ENCODE assay signal across 13 cellular contexts in genomic region chr6:157203312-157203744, GRCh38.
DNase-seq lines count a peak whose midpoint lies in the region; ATAC-seq, FAIRE-seq and TF ChIP-seq lines count a peak whose summit lies in the region.
"Had no signal": no experiment of that assay in that cellular context is flagged by ENCODE, and none has a peak within 500 bp of the region (broad histone marks: within the 10 kb centered on the region; RNA-seq: fewer than 3 reads in every experiment).

No MANE protein-coding gene starts in this region.

- no peaks in the 10 kb centered on the region for H3K9me2 ChIP-seq in MM.1S (replicated peaks; ENCODE audit: insufficient read depth, low read length)

- WGBS in K562 (ENCODE audit: insufficient coverage, low coverage, missing lambda C conversion rate) = 87% methylated on average over 11 of the region's 11 CpGs

- no peak for TF ChIP-seq EP300 in K562 (IDR thresholded peaks at IDR 0.05; ENCODE audit: low read length)

- H3K4me1 ChIP-seq in K562 (replicated peaks in 1 of 2; ENCODE audit: control insufficient read depth in 2 of 2, insufficient read depth in 2 of 2, low read length in 2 of 2) (peaks cover 6 to 10% of the 10 kb centered on the region in 2 experiments; a peak in 4 of 5 replicates), MM.1S (ENCODE audit: low read length) (no peaks in the 10 kb centered on the region), ascending aorta (peaks cover 3 to 9% of the 10 kb centered on the region in 2 donors)

- H2AFZ ChIP-seq in K562 (ENCODE audit: low read depth, low read length) = no peak overlapping the region
- no peak overlapping the region for H2AFZ ChIP-seq in MM.1S (ENCODE audit: low read length)
- H2AFZ ChIP-seq: hepatocyte had no signal

- H3K27ac Mint-ChIP-seq in osteocyte (ENCODE audit: unreplicated experiment) = no peak overlapping the region
- H3K27ac Mint-ChIP-seq: T-helper 2 cell treated with Interferon-gamma antibody and Interleukin-4, amounts not matched to agents 5 μg/mL and 100 μg/mL, for 36 hours had no signal

- H3K79me2 ChIP-seq in K562 (ENCODE audit: control insufficient read depth, insufficient read depth, low read length) = no peaks in the 10 kb centered on the region
- H3K79me2 ChIP-seq in MM.1S (ENCODE audit: low read length) = no peaks in the 10 kb centered on the region
- H3K79me2 ChIP-seq: hepatocyte had no signal

- no peaks in the 10 kb centered on the region for H3K9me1 ChIP-seq in K562 (ENCODE audit: control insufficient read depth, insufficient read depth, low read length)

- no TSS peak for BruUV-seq in K562 (replicated peaks; lab: Mats Ljungman, UMichigan)

- no peak for TF ChIP-seq POLR2A in K562 (conservative IDR thresholded peaks at IDR 0.05)

- DNase-seq in K562 (ENCODE audit: extremely low read depth in 1 of 4, low spot score in 3 of 4) (peak in 1 of 4 experiments; percentile 36), osteocyte (ENCODE audit: extremely low spot score, unreplicated experiment) (no peak), AML-193 (lab: John Stamatoyannopoulos, UW) (no peak), MM.1S (no peak), ascending aorta (ENCODE audit: low spot score in 2 of 2) (no peak)
- DNase-seq: naive thymus-derived CD8-positive, alpha-beta T cell; NCI-H1694 treated with DMSO at 0.1 percent for 48 hours; stimulated activated CD4-positive, alpha-beta T cell treated with anti-CD3 and anti-CD28 coated beads, Interleukin-4, amount 100 ng/mL, for 1 hour had no signal

- CTCF ChIA-PET in K562 (lab: Yijun Ruan, JAX; ENCODE audit: low intra/inter-chr PET ratio) = no interaction called here

- no peaks in the 10 kb centered on the region for H3K9me3 ChIP-seq in K562 (replicated peaks; ENCODE audit: control insufficient read depth, insufficient read depth, low read depth, low read length)
- H3K9me3 ChIP-seq in MM.1S (replicated peaks; ENCODE audit: insufficient read depth, low read length) = no peaks in the 10 kb centered on the region
- no peaks in the 10 kb centered on the region for H3K9me3 ChIP-seq in ascending aorta

- H3K27ac ChIP-seq in K562 (ENCODE audit: extremely low read depth, low read depth, low read length) (no peak overlapping the region), MM.1S (ENCODE audit: low read length) (no peak overlapping the region), ascending aorta (no peak overlapping the region)
- H3K27ac ChIP-seq: hepatocyte had no signal

- H3K27me3 ChIP-seq in K562 (ENCODE audit: control insufficient read depth in 2 of 2, insufficient read depth in 2 of 2, low read length in 2 of 2) (no peaks in the 10 kb centered on the region), MM.1S (replicated peaks; ENCODE audit: insufficient read depth, low read length) (no peaks in the 10 kb centered on the region), ascending aorta (no peaks in the 10 kb centered on the region)
- H3K27me3 ChIP-seq: hepatocyte had no signal

- no peaks in the 10 kb centered on the region for H3K9me3 Mint-ChIP-seq in osteocyte (ENCODE audit: unreplicated experiment)
- H3K9me3 Mint-ChIP-seq: naive thymus-derived CD8-positive, alpha-beta T cell; T-helper 2 cell treated with Interferon-gamma antibody and Interleukin-4, amounts not matched to agents 5 μg/mL and 100 μg/mL, for 36 hours had no signal

- TF ChIP-seq RAD21 in K562 (CRISPR knock-in tag; conservative IDR thresholded peaks at IDR 0.05 in 1 of 2, IDR thresholded peaks at IDR 0.05 in 1 of 2) = no peak

- H3K4me1 Mint-ChIP-seq in osteocyte (ENCODE audit: unreplicated experiment) = peaks cover 8% of the 10 kb centered on the region
- H3K4me1 Mint-ChIP-seq: naive thymus-derived CD8-positive, alpha-beta T cell had no signal

- in situ Hi-C loops in K562 (cut with MboI) = no loop called here

- H3K4me3 Mint-ChIP-seq in osteocyte (ENCODE audit: unreplicated experiment) = no peak overlapping the region
- H3K4me3 Mint-ChIP-seq: naive thymus-derived CD8-positive, alpha-beta T cell; T-helper 2 cell treated with Interferon-gamma antibody and Interleukin-4, amounts not matched to agents 5 μg/mL and 100 μg/mL, for 36 hours had no signal

- peak; percentile 95 for ATAC-seq in GM18858 (IDR thresholded peaks at IDR 0.05; ENCODE audit: unreplicated experiment)
- ATAC-seq in GM21526 (IDR thresholded peaks at IDR 0.05; ENCODE audit: low FRiP score, unreplicated experiment) = peak; percentile 95
- peak; percentile 96 for ATAC-seq in HG03280 (IDR thresholded peaks at IDR 0.05; ENCODE audit: unreplicated experiment)
- ATAC-seq in K562 = no peak
- ATAC-seq: naive thymus-derived CD8-positive, alpha-beta T cell had no signal

- TF ChIP-seq CTCF in K562 (IDR thresholded peaks at IDR 0.05 in 2 of 3, conservative IDR thresholded peaks at IDR 0.05 in 1 of 3; ENCODE audit: insufficient read depth in 2 of 3, low read depth in 1 of 3, low read length in 3 of 3) (no peak), osteocyte (IDR thresholded peaks at IDR 0.05) (no peak), MM.1S (IDR thresholded peaks at IDR 0.05; ENCODE audit: low read length) (no peak), ascending aorta (IDR thresholded peaks at IDR 0.05) (no peak)

- POLR2A ChIA-PET in K562 (lab: Yijun Ruan, JAX) = no interaction called here

- H3K9ac ChIP-seq in K562 (ENCODE audit: insufficient read depth in 1 of 2, low read depth in 2 of 2, low read length in 2 of 2) = no peak overlapping the region
- no peak overlapping the region for H3K9ac ChIP-seq in MM.1S (ENCODE audit: low read length)

- FAIRE-seq in K562 (lab: Jason Lieb, UNC) = no peak

- H3K4me3 ChIP-seq in K562 (no peak overlapping the region), MM.1S (ENCODE audit: low read length) (no peak overlapping the region), ascending aorta (no peak overlapping the region)
- H3K4me3 ChIP-seq: hepatocyte had no signal

- intact Hi-C loops in K562 (cut with micrococcal nuclease) = no loop called here
- intact Hi-C loops in ascending aorta (cut with DNase I) = no loop called here

- H3K36me3 Mint-ChIP-seq in osteocyte (ENCODE audit: unreplicated experiment) = peaks cover 51% of the 10 kb centered on the region

- H4K20me1 ChIP-seq in K562 (replicated peaks; ENCODE audit: control insufficient read depth, insufficient read depth, low read length) = no peaks in the 10 kb centered on the region; the same call in 1 of the 2 replicates
- H4K20me1 ChIP-seq in MM.1S (ENCODE audit: insufficient read depth, low read length) = no peaks in the 10 kb centered on the region

- H3K27me3 Mint-ChIP-seq in osteocyte (ENCODE audit: unreplicated experiment) = no peaks in the 10 kb centered on the region
- H3K27me3 Mint-ChIP-seq: naive thymus-derived CD8-positive, alpha-beta T cell had no signal

- H3F3A ChIP-seq in MM.1S (ENCODE audit: insufficient read depth, low read length) = no peaks in the 10 kb centered on the region

- H3K4me2 ChIP-seq in K562 (ENCODE audit: insufficient read depth, low read length) = no peak overlapping the region
- H3K4me2 ChIP-seq in MM.1S (ENCODE audit: low read depth, low read length) = no peak overlapping the region
- H3K4me2 ChIP-seq: hepatocyte had no signal

- H3K36me3 ChIP-seq in K562 (ENCODE audit: control insufficient read depth, insufficient read depth, low read length) (peaks cover 64% of the 10 kb centered on the region), MM.1S (replicated peaks; ENCODE audit: insufficient read depth, low read length) (no peaks in the 10 kb centered on the region), ascending aorta (peaks cover 34 to 60% of the 10 kb centered on the region in 2 donors)

TF ChIP-seq in K562, 482 proteins besides CTCF, POLR2A, EP300 and RAD21:
- no peak for TF ChIP-seq REST (CRISPR knock-in tag; IDR thresholded peaks at IDR 0.05; ENCODE audit: low read depth)
- TF ChIP-seq NFIC (IDR thresholded peaks at IDR 0.05) = peak; percentile 33
- no peak for TF ChIP-seq TEAD2 (tag; IDR thresholded peaks at IDR 0.05)
- TF ChIP-seq ATF4 (CRISPR knock-in tag; IDR thresholded peaks at IDR 0.05) = no peak
- TF ChIP-seq SIN3A (IDR thresholded peaks at IDR 0.05; ENCODE audit: borderline replicate concordance in 2 of 2, control insufficient read depth in 1 of 2, low read depth in 2 of 2, low read length in 2 of 2) = no peak
- no peak for TF ChIP-seq ZKSCAN8 (CRISPR knock-in tag; IDR thresholded peaks at IDR 0.05)
TF ChIP-seq in K562: peak in this region for 1.
